ENCODE assay signal across 8 cellular contexts in genomic region chr14:67426983-67427601, GRCh38.
A peak's percentile ranks its signal among the peaks of the same experiment; 100 is the strongest.
DNase-seq lines count a peak whose midpoint lies in the region; ATAC-seq and TF ChIP-seq lines count a peak whose summit lies in the region.

No MANE protein-coding gene starts in this region.

- CTCF ChIA-PET in HEK293T (lab: Yijun Ruan, JAX) = interaction anchor here (0.6 to 5.3 kb wide), 35 partner anchors 8 to 1385 kb away, joined by 3 to 42 read pairs (median 4); partner anchors contain the start of genes ATP6V1D, EIF2S1, PIGH and PLEK2

- DNase-seq in COLO668 (lab: John Stamatoyannopoulos, UW; ENCODE audit: unreplicated experiment) = peak; percentile 87
- peak; percentile 83 for DNase-seq in HEK293T (ENCODE audit: extremely low spot score)
- DNase-seq in NCI-H226 = peak; percentile 62
- DNase-seq in activated CD4-positive, CD25-positive, alpha-beta regulatory T cell (lab: John Stamatoyannopoulos, UW) = peak; percentile 12 to 51 (median 48)
- peak; percentile 66 for DNase-seq in central memory CD4-positive, alpha-beta T cell
- peak; percentile 80 for DNase-seq in kidney tubule cell (ENCODE audit: low spot score)
- DNase-seq in stimulated activated CD4-positive, alpha-beta T cell treated with anti-CD3 and anti-CD28 coated beads, Interleukin-2, amount 100 ng/mL, for 48 hours = peak; percentile 60 to 63

- no peak for ATAC-seq in GM21367 (IDR thresholded peaks at IDR 0.05; ENCODE audit: unreplicated experiment)

- POLR2A ChIA-PET in HEK293T (lab: Yijun Ruan, JAX) = interaction anchor here (1.2 to 2.3 kb wide), 6 partner anchors 86 to 269 kb away, joined by 3 to 8 read pairs (median 4); partner anchors contain the start of genes PIGH, PLEKHH1 and RDH11

TF ChIP-seq in HEK293T, 16 proteins besides CTCF, POLR2A, EP300 and RAD21:
- no peak for TF ChIP-seq ARNT (IDR thresholded peaks at IDR 0.05)
- no peak for TF ChIP-seq ELF4 (IDR thresholded peaks at IDR 0.05)
- no peak for TF ChIP-seq SUZ12 (IDR thresholded peaks at IDR 0.05)
- TF ChIP-seq BHLHE40 (IDR thresholded peaks at IDR 0.05; ENCODE audit: borderline replicate concordance) = no peak
- no peak for TF ChIP-seq ZNF384 (IDR thresholded peaks at IDR 0.05)
- no peak for TF ChIP-seq FOXM1 (IDR thresholded peaks at IDR 0.05; ENCODE audit: borderline replicate concordance)
- TF ChIP-seq NFRKB (IDR thresholded peaks at IDR 0.05) = no peak
- TF ChIP-seq SP1 (IDR thresholded peaks at IDR 0.05) = no peak
TF ChIP-seq in HEK293T: peak in this region for 0.
